In genomic region chr2:177618270-177619253, GRCh38 we compare ENCODE assay signal across 8 cellular contexts.
DNase-seq lines count a peak whose midpoint lies in the region; ATAC-seq and TF ChIP-seq lines count a peak whose summit lies in the region.

No MANE protein-coding gene starts in this region.

- 3 to 4% (median 3%) methylated on average over 71 to 76 of the region's 76 CpGs for WGBS in ovary, 3 donors
- WGBS in thyroid gland, 2 donors: 5 to 8% methylated on average over 44 to 51 of the region's 76 CpGs

- TF ChIP-seq POLR2A in ovary (IDR thresholded peaks at IDR 0.05): peak; percentile 43
- peak in 1 of 2 donors; percentile 46 for TF ChIP-seq POLR2A in thyroid gland (IDR thresholded peaks at IDR 0.05)

- peak; percentile 99 for ATAC-seq in HG02610 (IDR thresholded peaks at IDR 0.05; ENCODE audit: unreplicated experiment)
- peak; percentile 99 for ATAC-seq in Right ventricle myocardium superior (ENCODE audit: poor library complexity)

- H3K36me3 ChIP-seq in ovary (no peaks in the 10 kb centered on the region), thyroid gland (no peaks in the 10 kb centered on the region)

- intact Hi-C loops in Right ventricle myocardium superior (cut with DNase I) (no loop called here), ovary (cut with DNase I) (no loop called here), thyroid gland (cut with DNase I) (loop anchor here (10.0 kb wide), 1 partner anchor 64 kb away; a partner anchor contains a TSS)

- H3K27me3 ChIP-seq in ovary (no peaks in the 10 kb centered on the region), thyroid gland (no peaks in the 10 kb centered on the region)

- H3K27ac ChIP-seq in ovary (peak overlapping the region; percentile 39 to 94), thyroid gland (peak overlapping the region; percentile 80 to 97 (median 94))

- peak; percentile 84 for DNase-seq in GM10266 (ENCODE audit: extremely low spot score)
- DNase-seq in NCI-H1092 treated with DMSO at 0.1 percent for 48 hours (lab: John Stamatoyannopoulos, UW): peak; percentile 91
- DNase-seq in SKM-1 treated with dmso at 0.1 percent for 144 hours (lab: John Stamatoyannopoulos, UW; ENCODE audit: unreplicated experiment): peak; percentile 86
- peak; percentile 74 for DNase-seq in activated naive CD8-positive, alpha-beta T cell treated with anti-CD3 and anti-CD28 coated beads, Interleukin-2, amount 50 U/mL, for 16 hours (ENCODE audit: low read depth, low spot score)
- peak; percentile 96 for DNase-seq in Right ventricle myocardium superior
- DNase-seq in ovary: peak; percentile 90 to 93 (median 93)
- DNase-seq in thyroid gland: peak; percentile 90 to 92

- TF ChIP-seq CTCF in GM10266 (IDR thresholded peaks at IDR 0.05; ENCODE audit: control insufficient read depth, insufficient read depth, low read depth, missing control alignments): no peak
- TF ChIP-seq CTCF in ovary (IDR thresholded peaks at IDR 0.05): peak in 1 of 3 donors; percentile 7
- TF ChIP-seq CTCF in thyroid gland (IDR thresholded peaks at IDR 0.05): no peak

- no peak for TF ChIP-seq EP300 in ovary (IDR thresholded peaks at IDR 0.05)

- H3K4me1 ChIP-seq in ovary (ENCODE audit: insufficient read depth): peaks cover 5% of the 10 kb centered on the region
- H3K4me1 ChIP-seq in thyroid gland: peaks cover 4 to 5% of the 10 kb centered on the region in 2 donors

- peak overlapping the region; percentile 82 for H3K4me3 ChIP-seq in ovary
- H3K4me3 ChIP-seq in thyroid gland (replicated peaks in 1 of 3): peak overlapping the region; percentile 41 to 75 (median 65)

- H3K9me3 ChIP-seq in ovary (no peaks in the 10 kb centered on the region), thyroid gland (no peaks in the 10 kb centered on the region)

Comparison
In these comparisons a context has a peak if more than half of its experiments do, and no peak if none do; other contexts are left out.
1. Peak in every context shown above with its lines: DNase-seq, ATAC-seq, H3K4me3 ChIP-seq and H3K27ac ChIP-seq.